ENCODE assay signal across 8 cellular contexts in genomic region chr16:66977341-66978113, GRCh38. TPM values are rescaled to one million over a fixed set of nuclear protein-coding genes. Genes with fewer than 3 reads are reported as not detected.
A peak's percentile ranks its signal among the peaks of the same experiment; 100 is the strongest.
DNase-seq lines count a peak whose midpoint lies in the region; ATAC-seq and TF ChIP-seq lines count a peak whose summit lies in the region.

No MANE protein-coding gene starts in this region.

- peak; percentile 94 for TF ChIP-seq CTCF in AG04450 (IDR thresholded peaks at IDR 0.05; ENCODE audit: low read depth, low read length)
- TF ChIP-seq CTCF in OCI-LY3 (IDR thresholded peaks at IDR 0.05; ENCODE audit: low read depth, low read length): peak; percentile 87
- peak; percentile 92 for TF ChIP-seq CTCF in epithelial cell of esophagus (IDR thresholded peaks at IDR 0.05; ENCODE audit: insufficient read depth, low read depth, low read length, missing control alignments)

- peak; percentile 56 for DNase-seq in AG04450 (ENCODE audit: low read depth, low spot score)
- DNase-seq in HT1080 (ENCODE audit: low read depth): peak; percentile 77
- DNase-seq in activated CD8-positive, alpha-beta memory T cell treated with anti-CD3 and anti-CD28 coated beads, Interleukin-2, amount 50 U/mL, for 24 hours (ENCODE audit: extremely low read depth): peak; percentile 81
- peak; percentile 85 for DNase-seq in epithelial cell of esophagus (ENCODE audit: low read depth)
- DNase-seq in myocyte (ENCODE audit: low read depth): peak; percentile 82
- DNase-seq in stimulated activated CD8-positive, alpha-beta memory T cell treated with anti-CD3 and anti-CD28 coated beads, Interleukin-4, amount 100 ng/mL, for 48 hours: peak; percentile 97

- 0 out of 2 replicates have a peak overlapping the region, but pooled peaks have one; percentile 11 for H3K4me2 ChIP-seq in OCI-LY3 (ENCODE audit: low read length)

- CTCF ChIA-PET in AG04450 (lab: Charles Lee): interaction anchor here (0.6 to 3.3 kb wide), 15 partner anchors 13 to 208 kb away, joined by 3 to 39 read pairs (median 4); no protein-coding TSS in a partner anchor

- H3K4me1 ChIP-seq in OCI-LY3 (ENCODE audit: low read length): no peaks in the 10 kb centered on the region

- H3K9me3 ChIP-seq in AG04450 (ENCODE audit: control insufficient read depth, insufficient read depth, low read length): no peaks in the 10 kb centered on the region
- H3K9me3 ChIP-seq in OCI-LY3 (ENCODE audit: insufficient read depth, low read length): no peaks in the 10 kb centered on the region

- POLR2A ChIA-PET in AG04450 (lab: Yijun Ruan, JAX): no interaction called here

- H3K36me3 ChIP-seq in OCI-LY3 (replicated peaks; ENCODE audit: low read depth, low read length): no peaks in the 10 kb centered on the region

- H3K79me2 ChIP-seq in OCI-LY3 (ENCODE audit: low read length): no peaks in the 10 kb centered on the region

- H3K9ac ChIP-seq in OCI-LY3 (ENCODE audit: low read length): no peak overlapping the region

- H3K27ac ChIP-seq in AG04450 (ENCODE audit: low read depth, low read length) (no peak overlapping the region), OCI-LY3 (ENCODE audit: low read length) (no peak overlapping the region)

- no peak overlapping the region for H3K4me3 ChIP-seq in AG04450 (ENCODE audit: low read depth, low read length)
- H3K4me3 ChIP-seq in OCI-LY3 (ENCODE audit: low read length): no peak overlapping the region
- H3K4me3 ChIP-seq in epithelial cell of esophagus (ENCODE audit: low read length): no peak overlapping the region

- no peaks in the 10 kb centered on the region for H4K20me1 ChIP-seq in OCI-LY3 (ENCODE audit: insufficient read depth, low read length)

- ATAC-seq in GM18909 (IDR thresholded peaks at IDR 0.05; ENCODE audit: poor library complexity, unreplicated experiment): peak; percentile 81

- peak overlapping the region; percentile 52; the same call in 1 of the 2 replicates for H2AFZ ChIP-seq in OCI-LY3 (ENCODE audit: low read depth, low read length)

- H3K27me3 ChIP-seq in AG04450 (ENCODE audit: control insufficient read depth, insufficient read depth, low read length): no peaks in the 10 kb centered on the region
- no peaks in the 10 kb centered on the region for H3K27me3 ChIP-seq in OCI-LY3 (ENCODE audit: low read depth, low read length)

RNA-seq across cellular contexts. Expression of gene CES4A, which starts 10.9 kb away (rescaled TPM):
- polyA plus RNA-seq in AG04450 (2011; rRNA removed): 2.8 and 3.3 TPM in 2 replicates
- polyA minus RNA-seq in AG04450 (2011; rRNA and poly(A)+ RNA removed): 1.4 and 1.9 TPM in 2 replicates
- total RNA-seq in HT1080 (2014; rRNA removed; shearing (Covaris generic)): not detected in 2 replicates
- polyA plus RNA-seq in HT1080 (2015; cell fraction: cytosol; rRNA removed): 0.07 TPM in 1 of 2 replicates, not detected in the other
- polyA plus RNA-seq in HT1080 (2015; cell fraction: nucleus; rRNA removed): 0.83 and 0.85 TPM in 2 replicates
- 0.10 and 0.19 TPM in 2 replicates for total RNA-seq in myocyte
- 0.71 TPM for polyA plus RNA-seq in myocyte (2012)

RNA-seq across cellular contexts. Expression of gene CES3, which starts 16.5 kb away (rescaled TPM):
- 0.06 and 0.12 TPM in 2 replicates for polyA plus RNA-seq in AG04450 (2011; rRNA removed)
- polyA minus RNA-seq in AG04450 (2011; rRNA and poly(A)+ RNA removed): 0.05 TPM in 1 of 2 replicates, not detected in the other
- total RNA-seq in HT1080 (2014; rRNA removed; shearing (Covaris generic)): 0.53 and 1.2 TPM in 2 replicates
- 0.35 and 0.68 TPM in 2 replicates for polyA plus RNA-seq in HT1080 (2015; cell fraction: cytosol; rRNA removed)
- 8.9 and 10.4 TPM in 2 replicates for polyA plus RNA-seq in HT1080 (2015; cell fraction: nucleus; rRNA removed)
- 1.7 and 1.9 TPM in 2 replicates for total RNA-seq in myocyte
- 0.19 TPM for polyA plus RNA-seq in myocyte (2012)

RNA-seq across cellular contexts. Expression of gene CES2, which starts 42.2 kb away (rescaled TPM):
- polyA plus RNA-seq in AG04450 (2011; rRNA removed): 20.7 and 24.9 TPM in 2 replicates
- polyA minus RNA-seq in AG04450 (2011; rRNA and poly(A)+ RNA removed): 20.5 and 27.5 TPM in 2 replicates
- 19.3 and 24.0 TPM in 2 replicates for total RNA-seq in HT1080 (2014; rRNA removed; shearing (Covaris generic))
- 24.5 and 26.0 TPM in 2 replicates for polyA plus RNA-seq in HT1080 (2015; cell fraction: cytosol; rRNA removed)
- 28.3 and 30.0 TPM in 2 replicates for polyA plus RNA-seq in HT1080 (2015; cell fraction: nucleus; rRNA removed)
- 70.7 and 81.0 TPM in 2 replicates for total RNA-seq in myocyte
- polyA plus RNA-seq in myocyte (2012): 42.7 TPM

RNA-seq across cellular contexts. Expression of gene CIAO2B, which starts 43.3 kb away (rescaled TPM):
- polyA plus RNA-seq in AG04450 (2011; rRNA removed): 131 and 166 TPM in 2 replicates
- 118 and 145 TPM in 2 replicates for polyA minus RNA-seq in AG04450 (2011; rRNA and poly(A)+ RNA removed)
- total RNA-seq in HT1080 (2014; rRNA removed; shearing (Covaris generic)): 230 and 244 TPM in 2 replicates
- 159 and 202 TPM in 2 replicates for polyA plus RNA-seq in HT1080 (2015; cell fraction: cytosol; rRNA removed)
- polyA plus RNA-seq in HT1080 (2015; cell fraction: nucleus; rRNA removed): 63.4 and 70.7 TPM in 2 replicates
- total RNA-seq in myocyte: 168 and 235 TPM in 2 replicates
- 253 TPM for polyA plus RNA-seq in myocyte (2012)

RNA-seq across cellular contexts. Expression of gene CBFB, which starts 51.4 kb away (rescaled TPM):
- polyA plus RNA-seq in AG04450 (2011; rRNA removed): 35.9 and 46.1 TPM in 2 replicates
- polyA minus RNA-seq in AG04450 (2011; rRNA and poly(A)+ RNA removed): 50.0 and 63.2 TPM in 2 replicates
- 62.7 and 93.7 TPM in 2 replicates for total RNA-seq in HT1080 (2014; rRNA removed; shearing (Covaris generic))
- 85.5 and 98.7 TPM in 2 replicates for polyA plus RNA-seq in HT1080 (2015; cell fraction: cytosol; rRNA removed)
- polyA plus RNA-seq in HT1080 (2015; cell fraction: nucleus; rRNA removed): 37.6 and 48.0 TPM in 2 replicates
- 54.1 and 75.1 TPM in 2 replicates for total RNA-seq in myocyte
- 29.6 TPM for polyA plus RNA-seq in myocyte (2012)
